8 cellular contexts compared by ENCODE assay signal in the genomic region with DNA sequence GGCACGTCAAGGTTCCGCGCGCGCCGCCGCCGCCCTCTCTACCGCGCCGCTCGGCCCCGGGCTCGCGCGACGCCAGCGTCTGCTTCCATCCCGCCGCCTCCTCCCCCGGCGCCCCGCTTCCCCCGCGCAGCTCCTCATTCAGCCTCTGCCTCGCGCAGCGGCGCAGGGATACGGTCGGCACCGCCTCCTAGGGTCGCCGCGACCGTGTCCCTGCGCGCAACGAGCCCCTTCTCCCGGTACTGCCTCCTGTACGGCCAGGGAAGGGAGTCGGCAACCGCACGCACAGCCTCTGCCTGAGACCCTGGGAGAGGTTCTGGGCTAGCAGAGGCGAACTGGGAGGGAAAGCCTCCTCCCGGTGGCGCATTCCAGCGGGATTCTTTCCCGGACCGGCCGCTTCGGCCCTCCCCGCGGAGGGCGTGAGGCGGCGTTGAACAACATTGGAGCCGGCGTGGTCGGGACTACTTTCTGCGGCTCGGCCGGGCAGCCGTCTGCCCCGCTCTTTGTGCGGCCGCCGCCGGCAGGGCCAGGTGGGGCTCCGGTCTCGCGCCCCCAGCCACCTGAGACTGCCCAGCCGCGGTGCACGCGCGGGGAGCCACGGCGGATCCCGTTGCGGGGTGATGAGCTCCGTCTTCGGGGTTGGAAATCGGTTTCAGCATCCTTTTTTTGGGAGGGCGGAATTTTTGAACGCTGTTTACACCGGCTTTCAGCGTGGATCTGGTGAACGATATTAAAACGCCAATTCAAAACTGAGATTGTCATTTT. TPM values are rescaled to one million over a fixed set of nuclear protein-coding genes. Genes with fewer than 3 reads are reported as not detected.
DNase-seq lines count a peak whose midpoint lies in the region; ATAC-seq lines count a peak whose summit lies in the region.

LRP6 (minus strand) TSS at position 172 of the 762 bp plus-strand sequence. CDS start 309 bp downstream, outside the sequence.

- ATAC-seq in GM18873 (IDR thresholded peaks at IDR 0.05; ENCODE audit: low FRiP score, unreplicated experiment) (peak; percentile 47), HG03135 (IDR thresholded peaks at IDR 0.05; ENCODE audit: unreplicated experiment) (peak; percentile 84)
- ATAC-seq in activated CD4-positive, CD25-positive, alpha-beta regulatory T cell treated with anti-CD3 and anti-CD28 coated beads, Interleukin-2, amount 50 U/mL, for 24 hours = peak; percentile 83 to 89
- peak; percentile 75 for ATAC-seq in central memory CD8-positive, alpha-beta T cell (replicated peaks; ENCODE audit: extremely low read depth, poor library complexity, severe bottlenecking)

- no peak within 1 kb of the TSS for H3K27ac Mint-ChIP-seq in central memory CD8-positive, alpha-beta T cell (ENCODE audit: low read depth)

- H3K36me3 Mint-ChIP-seq in central memory CD8-positive, alpha-beta T cell (ENCODE audit: insufficient read depth) = peaks cover 3% of the 10 kb centered on the region

- H3K4me1 Mint-ChIP-seq in central memory CD8-positive, alpha-beta T cell = peaks cover 21% of the 10 kb centered on the region

- peak within 1 kb of the TSS; percentile 81 for H3K4me3 Mint-ChIP-seq in central memory CD8-positive, alpha-beta T cell

- H3K27me3 Mint-ChIP-seq in central memory CD8-positive, alpha-beta T cell = peaks cover 70% of the 10 kb centered on the region

- H3K9me3 Mint-ChIP-seq in central memory CD8-positive, alpha-beta T cell = no peaks in the 10 kb centered on the region

- DNase-seq in A172 (ENCODE audit: low spot score) = peak; percentile 63
- DNase-seq in NCI-H2196 (lab: John Stamatoyannopoulos, UW; ENCODE audit: unreplicated experiment) = peak; percentile 69
- DNase-seq in central memory CD8-positive, alpha-beta T cell (ENCODE audit: low spot score in 2 of 2) = peak in 1 of 2 donors; percentile 19
- peak; percentile 97 for DNase-seq in islet precursor cell
- DNase-seq in stimulated activated CD4-positive, alpha-beta T cell treated with anti-CD3 and anti-CD28 coated beads, Interleukin-12 subunit alpha, Interleukin-12 subunit beta, amount 100 ng/mL, for 24 hours (ENCODE audit: low read depth in 2 of 2) = peak; percentile 65 to 73

RNA-seq across cellular contexts. Expression of gene LRP6, which starts in this region (rescaled TPM):
- 8.3 and 12.0 TPM in 2 replicates for total RNA-seq in A172 (2014; rRNA removed; shearing (Covaris generic))
